In genomic region chr13:74142257-74142656, GRCh38 we compare ENCODE assay signal across 9 cellular contexts. TPM values are rescaled to one million over a fixed set of nuclear protein-coding genes. Genes with fewer than 3 reads are reported as not detected.
"Had no signal": no experiment of that assay in that cellular context is flagged by ENCODE, and none has a peak within 500 bp of the region (broad histone marks: within the 10 kb centered on the region; RNA-seq: fewer than 3 reads in every experiment).

No MANE protein-coding gene starts in this region.

- H3K4me3 ChIP-seq: GM12878 had no signal

- DNase-seq: GDM1, GF-D8 had no signal

- FAIRE-seq: G401.6, GM12878, GM12891, GM12892, GM18507, GM19239 had no signal

- ATAC-seq: GM12878 had no signal

RNA-seq across cellular contexts. Expression of gene KLF12, which starts 8.1 kb away (rescaled TPM):
- total RNA-seq: G401 had no signal
